1 cellular context compared by ENCODE assay signal in the genomic region with DNA sequence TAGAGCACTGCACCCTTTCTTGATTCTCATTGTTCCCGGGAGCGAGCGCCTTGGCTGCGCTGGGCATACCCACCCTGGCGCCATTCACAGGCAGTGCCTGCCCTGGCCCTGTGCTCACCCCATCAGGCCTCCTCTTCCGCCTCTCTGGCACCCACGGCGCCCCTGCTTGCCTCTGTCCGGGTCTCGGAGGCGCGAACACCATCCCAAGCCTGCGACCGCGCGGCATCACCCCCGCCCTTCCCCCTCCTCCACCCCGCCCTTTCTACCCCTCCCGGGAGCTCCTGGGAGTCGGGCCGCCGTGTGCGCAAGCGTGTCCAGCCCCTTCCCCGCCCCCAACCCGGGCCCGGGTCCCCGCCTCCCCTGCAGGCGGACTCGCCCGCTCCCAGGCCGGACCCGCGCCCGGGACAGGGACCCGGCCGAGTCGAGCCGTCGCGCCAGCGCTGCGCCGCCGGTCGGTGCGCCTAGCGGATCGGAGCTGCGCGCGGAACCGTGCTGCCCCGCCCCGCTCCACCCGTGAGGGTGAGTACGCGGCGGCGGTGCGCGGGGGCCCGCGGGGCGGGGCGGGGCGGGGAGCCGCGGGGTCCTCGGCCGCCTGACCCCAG.
TF ChIP-seq lines count a peak whose summit lies in the region.

Gene ST3GAL4, plus strand, starts transcription at position 363 of the 602 bp plus-strand sequence. CDS start 50,470 bp downstream, outside the sequence.

TF ChIP-seq in HEK293, 187 proteins besides CTCF, POLR2A, EP300 and RAD21 (continued from another document):
- no peak for TF ChIP-seq ZNF449 (tag by site-specific recombination; IDR thresholded peaks at IDR 0.05)
- peak; percentile 30; the same call in 1 of the 2 replicates for TF ChIP-seq ZNF600 (tag by site-specific recombination; IDR thresholded peaks at IDR 0.05)
- TF ChIP-seq, protein P1, sequence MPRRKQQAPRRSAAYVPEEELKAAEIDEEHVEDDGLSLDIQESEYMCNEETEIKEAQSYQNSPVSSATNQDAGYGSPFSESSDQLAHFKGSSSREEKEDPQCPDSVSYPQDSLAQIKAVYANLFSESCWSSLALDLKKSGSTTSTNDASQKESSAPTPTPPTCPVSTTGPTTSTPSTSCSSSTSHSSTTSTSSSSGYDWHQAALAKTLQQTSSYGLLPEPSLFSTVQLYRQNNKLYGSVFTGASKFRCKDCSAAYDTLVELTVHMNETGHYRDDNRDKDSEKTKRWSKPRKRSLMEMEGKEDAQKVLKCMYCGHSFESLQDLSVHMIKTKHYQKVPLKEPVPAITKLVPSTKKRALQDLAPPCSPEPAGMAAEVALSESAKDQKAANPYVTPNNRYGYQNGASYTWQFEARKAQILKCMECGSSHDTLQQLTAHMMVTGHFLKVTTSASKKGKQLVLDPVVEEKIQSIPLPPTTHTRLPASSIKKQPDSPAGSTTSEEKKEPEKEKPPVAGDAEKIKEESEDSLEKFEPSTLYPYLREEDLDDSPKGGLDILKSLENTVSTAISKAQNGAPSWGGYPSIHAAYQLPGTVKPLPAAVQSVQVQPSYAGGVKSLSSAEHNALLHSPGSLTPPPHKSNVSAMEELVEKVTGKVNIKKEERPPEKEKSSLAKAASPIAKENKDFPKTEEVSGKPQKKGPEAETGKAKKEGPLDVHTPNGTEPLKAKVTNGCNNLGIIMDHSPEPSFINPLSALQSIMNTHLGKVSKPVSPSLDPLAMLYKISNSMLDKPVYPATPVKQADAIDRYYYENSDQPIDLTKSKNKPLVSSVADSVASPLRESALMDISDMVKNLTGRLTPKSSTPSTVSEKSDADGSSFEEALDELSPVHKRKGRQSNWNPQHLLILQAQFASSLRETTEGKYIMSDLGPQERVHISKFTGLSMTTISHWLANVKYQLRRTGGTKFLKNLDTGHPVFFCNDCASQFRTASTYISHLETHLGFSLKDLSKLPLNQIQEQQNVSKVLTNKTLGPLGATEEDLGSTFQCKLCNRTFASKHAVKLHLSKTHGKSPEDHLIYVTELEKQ (tag by site-specific recombination; IDR thresholded peaks at IDR 0.05; ENCODE audit: borderline replicate concordance): no peak
- TF ChIP-seq ZNF335 (tag by site-specific recombination; conservative IDR thresholded peaks at IDR 0.05): peak; percentile 59
- TF ChIP-seq, protein P2, sequence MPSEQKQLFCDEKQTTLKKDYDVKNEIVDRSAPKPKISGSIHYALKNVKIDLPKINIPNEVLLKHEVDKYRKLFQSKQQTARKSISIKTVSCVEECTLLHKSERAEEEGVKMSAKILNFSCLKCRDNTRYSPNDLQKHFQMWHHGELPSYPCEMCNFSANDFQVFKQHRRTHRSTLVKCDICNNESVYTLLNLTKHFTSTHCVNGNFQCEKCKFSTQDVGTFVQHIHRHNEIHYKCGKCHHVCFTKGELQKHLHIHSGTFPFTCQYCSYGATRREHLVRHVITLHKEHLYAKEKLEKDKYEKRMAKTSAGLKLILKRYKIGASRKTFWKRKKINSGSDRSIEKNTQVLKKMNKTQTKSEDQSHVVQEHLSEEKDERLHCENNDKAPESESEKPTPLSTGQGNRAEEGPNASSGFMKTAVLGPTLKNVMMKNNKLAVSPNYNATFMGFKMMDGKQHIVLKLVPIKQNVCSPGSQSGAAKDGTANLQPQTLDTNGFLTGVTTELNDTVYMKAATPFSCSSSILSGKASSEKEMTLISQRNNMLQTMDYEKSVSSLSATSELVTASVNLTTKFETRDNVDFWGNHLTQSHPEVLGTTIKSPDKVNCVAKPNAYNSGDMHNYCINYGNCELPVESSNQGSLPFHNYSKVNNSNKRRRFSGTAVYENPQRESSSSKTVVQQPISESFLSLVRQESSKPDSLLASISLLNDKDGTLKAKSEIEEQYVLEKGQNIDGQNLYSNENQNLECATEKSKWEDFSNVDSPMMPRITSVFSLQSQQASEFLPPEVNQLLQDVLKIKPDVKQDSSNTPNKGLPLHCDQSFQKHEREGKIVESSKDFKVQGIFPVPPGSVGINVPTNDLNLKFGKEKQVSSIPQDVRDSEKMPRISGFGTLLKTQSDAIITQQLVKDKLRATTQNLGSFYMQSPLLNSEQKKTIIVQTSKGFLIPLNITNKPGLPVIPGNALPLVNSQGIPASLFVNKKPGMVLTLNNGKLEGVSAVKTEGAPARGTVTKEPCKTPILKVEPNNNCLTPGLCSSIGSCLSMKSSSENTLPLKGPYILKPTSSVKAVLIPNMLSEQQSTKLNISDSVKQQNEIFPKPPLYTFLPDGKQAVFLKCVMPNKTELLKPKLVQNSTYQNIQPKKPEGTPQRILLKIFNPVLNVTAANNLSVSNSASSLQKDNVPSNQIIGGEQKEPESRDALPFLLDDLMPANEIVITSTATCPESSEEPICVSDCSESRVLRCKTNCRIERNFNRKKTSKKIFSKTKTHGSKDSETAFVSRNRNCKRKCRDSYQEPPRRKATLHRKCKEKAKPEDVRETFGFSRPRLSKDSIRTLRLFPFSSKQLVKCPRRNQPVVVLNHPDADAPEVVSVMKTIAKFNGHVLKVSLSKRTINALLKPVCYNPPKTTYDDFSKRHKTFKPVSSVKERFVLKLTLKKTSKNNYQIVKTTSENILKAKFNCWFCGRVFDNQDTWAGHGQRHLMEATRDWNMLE (tag by site-specific recombination; conservative IDR thresholded peaks at IDR 0.05; ENCODE audit: low read depth): no peak
- TF ChIP-seq FEZF1 (tag by site-specific recombination; IDR thresholded peaks at IDR 0.05): no peak
- TF ChIP-seq SP2 (tag by site-specific recombination; IDR thresholded peaks at IDR 0.05): peak; percentile 16
- TF ChIP-seq WT1 (tag by site-specific recombination; IDR thresholded peaks at IDR 0.05): 0 out of 2 replicates have a peak, but pooled peaks have one; percentile 26
- TF ChIP-seq, protein P3, sequence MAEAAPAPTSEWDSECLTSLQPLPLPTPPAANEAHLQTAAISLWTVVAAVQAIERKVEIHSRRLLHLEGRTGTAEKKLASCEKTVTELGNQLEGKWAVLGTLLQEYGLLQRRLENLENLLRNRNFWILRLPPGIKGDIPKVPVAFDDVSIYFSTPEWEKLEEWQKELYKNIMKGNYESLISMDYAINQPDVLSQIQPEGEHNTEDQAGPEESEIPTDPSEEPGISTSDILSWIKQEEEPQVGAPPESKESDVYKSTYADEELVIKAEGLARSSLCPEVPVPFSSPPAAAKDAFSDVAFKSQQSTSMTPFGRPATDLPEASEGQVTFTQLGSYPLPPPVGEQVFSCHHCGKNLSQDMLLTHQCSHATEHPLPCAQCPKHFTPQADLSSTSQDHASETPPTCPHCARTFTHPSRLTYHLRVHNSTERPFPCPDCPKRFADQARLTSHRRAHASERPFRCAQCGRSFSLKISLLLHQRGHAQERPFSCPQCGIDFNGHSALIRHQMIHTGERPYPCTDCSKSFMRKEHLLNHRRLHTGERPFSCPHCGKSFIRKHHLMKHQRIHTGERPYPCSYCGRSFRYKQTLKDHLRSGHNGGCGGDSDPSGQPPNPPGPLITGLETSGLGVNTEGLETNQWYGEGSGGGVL (tag by site-specific recombination; IDR thresholded peaks at IDR 0.05): peak; percentile 14; the same call in 1 of the 2 replicates
- TF ChIP-seq ZBTB26 (tag by site-specific recombination; optimal IDR thresholded peaks at IDR 0.05): peak; percentile 69
- TF ChIP-seq GLIS2 (tag by site-specific recombination; IDR thresholded peaks at IDR 0.05): peak; percentile 11; the same call in 1 of the 2 replicates
- 0 out of 2 replicates have a peak, but pooled peaks have one; percentile 27 for TF ChIP-seq SP7 (tag by site-specific recombination; IDR thresholded peaks at IDR 0.05)
- peak; percentile 53 for TF ChIP-seq PATZ1 (tag by site-specific recombination; IDR thresholded peaks at IDR 0.05)
- peak; percentile 23; the same call in 1 of the 2 replicates for TF ChIP-seq ZFHX2 (tag by site-specific recombination; conservative IDR thresholded peaks at IDR 0.05)
- TF ChIP-seq OVOL3 (tag by site-specific recombination; IDR thresholded peaks at IDR 0.05): 0 out of 2 replicates have a peak, but pooled peaks have one; percentile 21
- TF ChIP-seq KLF1 (tag by site-specific recombination; IDR thresholded peaks at IDR 0.05): peak; percentile 33; the same call in 1 of the 2 replicates
- TF ChIP-seq EGR2 (tag by site-specific recombination; IDR thresholded peaks at IDR 0.05; ENCODE audit: low read depth): peak; percentile 42; the same call in 1 of the 2 replicates
- no peak for TF ChIP-seq ZNF596 (tag by site-specific recombination; IDR thresholded peaks at IDR 0.05)
- TF ChIP-seq ZFP3 (tag by site-specific recombination; IDR thresholded peaks at IDR 0.05; ENCODE audit: low read depth): no peak
- TF ChIP-seq ZXDB (tag by site-specific recombination; IDR thresholded peaks at IDR 0.05): peak; percentile 73
- peak; percentile 60; the same call in 1 of the 2 replicates for TF ChIP-seq KLF8 (tag by site-specific recombination; IDR thresholded peaks at IDR 0.05)
- TF ChIP-seq ZNF221 (tag by site-specific recombination; IDR thresholded peaks at IDR 0.05; ENCODE audit: borderline replicate concordance): no peak
- TF ChIP-seq KLF10 (tag by site-specific recombination; IDR thresholded peaks at IDR 0.05): peak; percentile 69
- TF ChIP-seq, protein P4, sequence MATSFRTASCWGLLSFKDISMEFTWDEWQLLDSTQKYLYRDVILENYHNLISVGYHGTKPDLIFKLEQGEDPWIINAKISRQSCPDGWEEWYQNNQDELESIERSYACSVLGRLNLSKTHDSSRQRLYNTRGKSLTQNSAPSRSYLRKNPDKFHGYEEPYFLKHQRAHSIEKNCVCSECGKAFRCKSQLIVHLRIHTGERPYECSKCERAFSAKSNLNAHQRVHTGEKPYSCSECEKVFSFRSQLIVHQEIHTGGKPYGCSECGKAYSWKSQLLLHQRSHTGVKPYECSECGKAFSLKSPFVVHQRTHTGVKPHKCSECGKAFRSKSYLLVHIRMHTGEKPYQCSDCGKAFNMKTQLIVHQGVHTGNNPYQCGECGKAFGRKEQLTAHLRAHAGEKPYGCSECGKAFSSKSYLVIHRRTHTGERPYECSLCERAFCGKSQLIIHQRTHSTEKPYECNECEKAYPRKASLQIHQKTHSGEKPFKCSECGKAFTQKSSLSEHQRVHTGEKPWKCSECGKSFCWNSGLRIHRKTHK (tag by site-specific recombination; IDR thresholded peaks at IDR 0.05): no peak
- TF ChIP-seq PRDM6 (tag by site-specific recombination; IDR thresholded peaks at IDR 0.05): no peak
TF ChIP-seq in HEK293: peak in this region for 19.
